1 cellular context compared by ENCODE assay signal in the genomic region with DNA sequence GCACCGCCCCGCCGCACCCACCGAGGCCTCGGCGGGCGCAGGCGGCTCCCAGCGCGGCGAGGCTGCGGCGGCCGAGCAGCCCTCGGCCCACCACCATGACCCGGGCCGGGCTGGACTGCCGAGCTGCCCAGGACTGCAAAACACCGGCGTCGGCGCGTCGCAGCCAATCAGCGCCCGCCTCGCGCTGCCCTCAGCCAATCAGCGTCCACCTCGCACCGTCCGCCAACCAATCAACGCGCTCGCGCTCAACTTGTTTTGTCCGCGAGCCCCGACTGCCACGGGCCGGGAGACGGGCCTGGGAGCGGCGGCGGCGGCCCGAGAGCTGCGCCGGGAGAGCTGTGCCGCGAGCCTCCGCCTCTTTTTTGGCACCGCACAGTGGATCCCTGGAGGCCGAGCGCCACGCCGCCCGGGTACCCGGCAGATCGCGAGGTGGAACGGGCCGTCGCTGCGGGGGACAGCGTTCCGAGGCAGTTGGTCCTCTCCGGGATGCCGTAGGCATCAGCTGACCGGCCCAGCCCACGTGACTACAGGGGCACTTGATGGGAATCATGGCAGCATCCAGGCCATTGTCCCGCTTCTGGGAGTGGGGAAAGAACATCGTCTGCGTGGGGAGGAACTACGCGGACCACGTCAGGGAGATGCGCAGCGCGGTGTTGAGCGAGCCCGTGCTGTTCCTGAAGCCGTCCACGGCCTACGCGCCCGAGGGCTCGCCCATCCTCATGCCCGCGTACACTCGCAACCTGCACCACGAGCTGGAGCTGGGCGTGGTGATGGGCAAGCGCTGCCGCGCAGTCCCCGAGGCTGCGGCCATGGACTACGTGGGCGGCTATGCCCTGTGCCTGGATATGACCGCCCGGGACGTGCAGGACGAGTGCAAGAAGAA.
TF ChIP-seq lines count a peak whose summit lies in the region.

A gene (plus strand): TSS at position 516 of the 883 bp plus-strand sequence. CDS start 33 bp downstream, at position 549.
A gene (minus strand): TSS at position 135 of the 883 bp plus-strand sequence. CDS start 38 bp downstream, at position 97.

TF ChIP-seq in K562, 482 proteins besides CTCF, POLR2A, EP300 and RAD21 (continued from another document and continues in another):
- TF ChIP-seq, protein P1, sequence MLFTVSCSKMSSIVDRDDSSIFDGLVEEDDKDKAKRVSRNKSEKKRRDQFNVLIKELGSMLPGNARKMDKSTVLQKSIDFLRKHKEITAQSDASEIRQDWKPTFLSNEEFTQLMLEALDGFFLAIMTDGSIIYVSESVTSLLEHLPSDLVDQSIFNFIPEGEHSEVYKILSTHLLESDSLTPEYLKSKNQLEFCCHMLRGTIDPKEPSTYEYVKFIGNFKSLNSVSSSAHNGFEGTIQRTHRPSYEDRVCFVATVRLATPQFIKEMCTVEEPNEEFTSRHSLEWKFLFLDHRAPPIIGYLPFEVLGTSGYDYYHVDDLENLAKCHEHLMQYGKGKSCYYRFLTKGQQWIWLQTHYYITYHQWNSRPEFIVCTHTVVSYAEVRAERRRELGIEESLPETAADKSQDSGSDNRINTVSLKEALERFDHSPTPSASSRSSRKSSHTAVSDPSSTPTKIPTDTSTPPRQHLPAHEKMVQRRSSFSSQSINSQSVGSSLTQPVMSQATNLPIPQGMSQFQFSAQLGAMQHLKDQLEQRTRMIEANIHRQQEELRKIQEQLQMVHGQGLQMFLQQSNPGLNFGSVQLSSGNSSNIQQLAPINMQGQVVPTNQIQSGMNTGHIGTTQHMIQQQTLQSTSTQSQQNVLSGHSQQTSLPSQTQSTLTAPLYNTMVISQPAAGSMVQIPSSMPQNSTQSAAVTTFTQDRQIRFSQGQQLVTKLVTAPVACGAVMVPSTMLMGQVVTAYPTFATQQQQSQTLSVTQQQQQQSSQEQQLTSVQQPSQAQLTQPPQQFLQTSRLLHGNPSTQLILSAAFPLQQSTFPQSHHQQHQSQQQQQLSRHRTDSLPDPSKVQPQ (CRISPR knock-in tag; IDR thresholded peaks at IDR 0.05; ENCODE audit: borderline replicate concordance), result no peak
- TF ChIP-seq ZFP1 (CRISPR knock-in tag; IDR thresholded peaks at IDR 0.05), result no peak
- TF ChIP-seq ZNF77 (CRISPR knock-in tag; IDR thresholded peaks at IDR 0.05), result no peak
- peak; percentile 60; the same call in 1 of the 2 replicates for TF ChIP-seq ZEB2 (IDR thresholded peaks at IDR 0.05)
- TF ChIP-seq PHB (CRISPR knock-in tag; IDR thresholded peaks at IDR 0.05), result no peak
- no peak for TF ChIP-seq PURB (CRISPR knock-in tag; IDR thresholded peaks at IDR 0.05; ENCODE audit: low read depth)
- TF ChIP-seq, protein P2, sequence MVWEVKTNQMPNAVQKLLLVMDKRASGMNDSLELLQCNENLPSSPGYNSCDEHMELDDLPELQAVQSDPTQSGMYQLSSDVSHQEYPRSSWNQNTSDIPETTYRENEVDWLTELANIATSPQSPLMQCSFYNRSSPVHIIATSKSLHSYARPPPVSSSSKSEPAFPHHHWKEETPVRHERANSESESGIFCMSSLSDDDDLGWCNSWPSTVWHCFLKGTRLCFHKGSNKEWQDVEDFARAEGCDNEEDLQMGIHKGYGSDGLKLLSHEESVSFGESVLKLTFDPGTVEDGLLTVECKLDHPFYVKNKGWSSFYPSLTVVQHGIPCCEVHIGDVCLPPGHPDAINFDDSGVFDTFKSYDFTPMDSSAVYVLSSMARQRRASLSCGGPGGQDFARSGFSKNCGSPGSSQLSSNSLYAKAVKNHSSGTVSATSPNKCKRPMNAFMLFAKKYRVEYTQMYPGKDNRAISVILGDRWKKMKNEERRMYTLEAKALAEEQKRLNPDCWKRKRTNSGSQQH (CRISPR knock-in tag; IDR thresholded peaks at IDR 0.05), result no peak
- no peak for TF ChIP-seq NFATC3 (IDR thresholded peaks at IDR 0.05)
- no peak for TF ChIP-seq ZNF76 (CRISPR knock-in tag; IDR thresholded peaks at IDR 0.05; ENCODE audit: borderline replicate concordance)
- TF ChIP-seq MAZ (CRISPR knock-in tag; conservative IDR thresholded peaks at IDR 0.05 in 1 of 2, IDR thresholded peaks at IDR 0.05 in 1 of 2), result peak; percentile 67 to 76
- no peak for TF ChIP-seq ZNF24 (IDR thresholded peaks at IDR 0.05)
- TF ChIP-seq SREBF1 (IDR thresholded peaks at IDR 0.05; ENCODE audit: borderline replicate concordance, low read depth, low read length), result 0 out of 2 replicates have a peak, but pooled peaks have one; percentile 45
- TF ChIP-seq SMAD1 (IDR thresholded peaks at IDR 0.05; ENCODE audit: low read depth, low read length, partially characterized antibody), result no peak
- peak; percentile 95 for TF ChIP-seq RBBP5 (IDR thresholded peaks at IDR 0.05; ENCODE audit: borderline replicate concordance, insufficient read depth, low read length, poor library complexity, severe bottlenecking)
- TF ChIP-seq DACH1 (IDR thresholded peaks at IDR 0.05; ENCODE audit: partially characterized antibody), result peak; percentile 93
- TF ChIP-seq SRSF7 (optimal IDR thresholded peaks at IDR 0.05; ENCODE audit: low read depth, low read length), result no peak
- no peak for TF ChIP-seq JUNB (CRISPR knock-in tag; conservative IDR thresholded peaks at IDR 0.05)
- no peak for TF ChIP-seq RBM14 (IDR thresholded peaks at IDR 0.05; ENCODE audit: borderline replicate concordance, insufficient read depth, low read depth, low read length)
- no peak for TF ChIP-seq TEAD4 (IDR thresholded peaks at IDR 0.05; ENCODE audit: low read length)
- peak; percentile 64; the same call in 1 of the 2 replicates for TF ChIP-seq TEAD4 (CRISPR knock-in tag; IDR thresholded peaks at IDR 0.05; ENCODE audit: borderline replicate concordance)
- TF ChIP-seq JUND (IDR thresholded peaks at IDR 0.05; ENCODE audit: borderline replicate concordance, low read depth, low read length), result 0 out of 2 replicates have a peak, but pooled peaks have one; percentile 3
- no peak for TF ChIP-seq JUND (tag; IDR thresholded peaks at IDR 0.05; ENCODE audit: borderline replicate concordance, low read depth, low read length)
- TF ChIP-seq MTA3 (IDR thresholded peaks at IDR 0.05; ENCODE audit: borderline replicate concordance), result peak; percentile 100
- no peak for TF ChIP-seq BACH1 (tag; IDR thresholded peaks at IDR 0.05)
- peak in 1 of 2 experiments; percentile 89; a peak in 2 of 4 replicates for TF ChIP-seq TRIM24 (IDR thresholded peaks at IDR 0.05)
- TF ChIP-seq HDAC2 (IDR thresholded peaks at IDR 0.05), result peak; percentile 96
- TF ChIP-seq, protein P3, sequence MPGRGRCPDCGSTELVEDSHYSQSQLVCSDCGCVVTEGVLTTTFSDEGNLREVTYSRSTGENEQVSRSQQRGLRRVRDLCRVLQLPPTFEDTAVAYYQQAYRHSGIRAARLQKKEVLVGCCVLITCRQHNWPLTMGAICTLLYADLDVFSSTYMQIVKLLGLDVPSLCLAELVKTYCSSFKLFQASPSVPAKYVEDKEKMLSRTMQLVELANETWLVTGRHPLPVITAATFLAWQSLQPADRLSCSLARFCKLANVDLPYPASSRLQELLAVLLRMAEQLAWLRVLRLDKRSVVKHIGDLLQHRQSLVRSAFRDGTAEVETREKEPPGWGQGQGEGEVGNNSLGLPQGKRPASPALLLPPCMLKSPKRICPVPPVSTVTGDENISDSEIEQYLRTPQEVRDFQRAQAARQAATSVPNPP (IDR thresholded peaks at IDR 0.05; ENCODE audit: borderline replicate concordance, insufficient read depth, insufficient read length), result no peak
- TF ChIP-seq GABPB2 (CRISPR knock-in tag; conservative IDR thresholded peaks at IDR 0.05), result no peak; the same call in 1 of the 2 replicates
- 0 out of 2 replicates have a peak, but pooled peaks have one; percentile 54 for TF ChIP-seq GATAD2A (IDR thresholded peaks at IDR 0.05)
- TF ChIP-seq CBX1 (IDR thresholded peaks at IDR 0.05; ENCODE audit: low read depth), result peak; percentile 51; the same call in 1 of the 2 replicates
- TF ChIP-seq, protein P4, sequence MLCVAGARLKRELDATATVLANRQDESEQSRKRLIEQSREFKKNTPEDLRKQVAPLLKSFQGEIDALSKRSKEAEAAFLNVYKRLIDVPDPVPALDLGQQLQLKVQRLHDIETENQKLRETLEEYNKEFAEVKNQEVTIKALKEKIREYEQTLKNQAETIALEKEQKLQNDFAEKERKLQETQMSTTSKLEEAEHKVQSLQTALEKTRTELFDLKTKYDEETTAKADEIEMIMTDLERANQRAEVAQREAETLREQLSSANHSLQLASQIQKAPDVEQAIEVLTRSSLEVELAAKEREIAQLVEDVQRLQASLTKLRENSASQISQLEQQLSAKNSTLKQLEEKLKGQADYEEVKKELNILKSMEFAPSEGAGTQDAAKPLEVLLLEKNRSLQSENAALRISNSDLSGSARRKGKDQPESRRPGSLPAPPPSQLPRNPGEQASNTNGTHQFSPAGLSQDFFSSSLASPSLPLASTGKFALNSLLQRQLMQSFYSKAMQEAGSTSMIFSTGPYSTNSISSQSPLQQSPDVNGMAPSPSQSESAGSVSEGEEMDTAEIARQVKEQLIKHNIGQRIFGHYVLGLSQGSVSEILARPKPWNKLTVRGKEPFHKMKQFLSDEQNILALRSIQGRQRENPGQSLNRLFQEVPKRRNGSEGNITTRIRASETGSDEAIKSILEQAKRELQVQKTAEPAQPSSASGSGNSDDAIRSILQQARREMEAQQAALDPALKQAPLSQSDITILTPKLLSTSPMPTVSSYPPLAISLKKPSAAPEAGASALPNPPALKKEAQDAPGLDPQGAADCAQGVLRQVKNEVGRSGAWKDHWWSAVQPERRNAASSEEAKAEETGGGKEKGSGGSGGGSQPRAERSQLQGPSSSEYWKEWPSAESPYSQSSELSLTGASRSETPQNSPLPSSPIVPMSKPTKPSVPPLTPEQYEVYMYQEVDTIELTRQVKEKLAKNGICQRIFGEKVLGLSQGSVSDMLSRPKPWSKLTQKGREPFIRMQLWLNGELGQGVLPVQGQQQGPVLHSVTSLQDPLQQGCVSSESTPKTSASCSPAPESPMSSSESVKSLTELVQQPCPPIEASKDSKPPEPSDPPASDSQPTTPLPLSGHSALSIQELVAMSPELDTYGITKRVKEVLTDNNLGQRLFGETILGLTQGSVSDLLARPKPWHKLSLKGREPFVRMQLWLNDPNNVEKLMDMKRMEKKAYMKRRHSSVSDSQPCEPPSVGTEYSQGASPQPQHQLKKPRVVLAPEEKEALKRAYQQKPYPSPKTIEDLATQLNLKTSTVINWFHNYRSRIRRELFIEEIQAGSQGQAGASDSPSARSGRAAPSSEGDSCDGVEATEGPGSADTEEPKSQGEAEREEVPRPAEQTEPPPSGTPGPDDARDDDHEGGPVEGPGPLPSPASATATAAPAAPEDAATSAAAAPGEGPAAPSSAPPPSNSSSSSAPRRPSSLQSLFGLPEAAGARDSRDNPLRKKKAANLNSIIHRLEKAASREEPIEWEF (CRISPR knock-in tag; IDR thresholded peaks at IDR 0.05), result no peak
- TF ChIP-seq MECOM (CRISPR knock-in tag; IDR thresholded peaks at IDR 0.05), result no peak
- TF ChIP-seq EWSR1 (IDR thresholded peaks at IDR 0.05; ENCODE audit: borderline replicate concordance, low read depth, partially characterized antibody), result no peak
- TF ChIP-seq, protein P5, sequence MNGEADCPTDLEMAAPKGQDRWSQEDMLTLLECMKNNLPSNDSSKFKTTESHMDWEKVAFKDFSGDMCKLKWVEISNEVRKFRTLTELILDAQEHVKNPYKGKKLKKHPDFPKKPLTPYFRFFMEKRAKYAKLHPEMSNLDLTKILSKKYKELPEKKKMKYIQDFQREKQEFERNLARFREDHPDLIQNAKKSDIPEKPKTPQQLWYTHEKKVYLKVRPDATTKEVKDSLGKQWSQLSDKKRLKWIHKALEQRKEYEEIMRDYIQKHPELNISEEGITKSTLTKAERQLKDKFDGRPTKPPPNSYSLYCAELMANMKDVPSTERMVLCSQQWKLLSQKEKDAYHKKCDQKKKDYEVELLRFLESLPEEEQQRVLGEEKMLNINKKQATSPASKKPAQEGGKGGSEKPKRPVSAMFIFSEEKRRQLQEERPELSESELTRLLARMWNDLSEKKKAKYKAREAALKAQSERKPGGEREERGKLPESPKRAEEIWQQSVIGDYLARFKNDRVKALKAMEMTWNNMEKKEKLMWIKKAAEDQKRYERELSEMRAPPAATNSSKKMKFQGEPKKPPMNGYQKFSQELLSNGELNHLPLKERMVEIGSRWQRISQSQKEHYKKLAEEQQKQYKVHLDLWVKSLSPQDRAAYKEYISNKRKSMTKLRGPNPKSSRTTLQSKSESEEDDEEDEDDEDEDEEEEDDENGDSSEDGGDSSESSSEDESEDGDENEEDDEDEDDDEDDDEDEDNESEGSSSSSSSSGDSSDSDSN (IDR thresholded peaks at IDR 0.05; ENCODE audit: borderline replicate concordance in 1 of 2, low read depth in 2 of 2, low read length in 2 of 2), result peak; percentile 41 to 53; a peak in 1 of 4 replicates
- TF ChIP-seq ZNF174 (CRISPR knock-in tag; IDR thresholded peaks at IDR 0.05), result no peak
- TF ChIP-seq, protein P6, sequence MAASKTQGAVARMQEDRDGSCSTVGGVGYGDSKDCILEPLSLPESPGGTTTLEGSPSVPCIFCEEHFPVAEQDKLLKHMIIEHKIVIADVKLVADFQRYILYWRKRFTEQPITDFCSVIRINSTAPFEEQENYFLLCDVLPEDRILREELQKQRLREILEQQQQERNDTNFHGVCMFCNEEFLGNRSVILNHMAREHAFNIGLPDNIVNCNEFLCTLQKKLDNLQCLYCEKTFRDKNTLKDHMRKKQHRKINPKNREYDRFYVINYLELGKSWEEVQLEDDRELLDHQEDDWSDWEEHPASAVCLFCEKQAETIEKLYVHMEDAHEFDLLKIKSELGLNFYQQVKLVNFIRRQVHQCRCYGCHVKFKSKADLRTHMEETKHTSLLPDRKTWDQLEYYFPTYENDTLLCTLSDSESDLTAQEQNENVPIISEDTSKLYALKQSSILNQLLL (CRISPR knock-in tag; IDR thresholded peaks at IDR 0.05; ENCODE audit: borderline replicate concordance), result no peak
- no peak for TF ChIP-seq ZNF717 (CRISPR knock-in tag; IDR thresholded peaks at IDR 0.05)
- 0 out of 2 replicates have a peak, but pooled peaks have one; percentile 3 for TF ChIP-seq ZNF384 (IDR thresholded peaks at IDR 0.05; ENCODE audit: low read depth, low read length)
- peak; percentile 87 for TF ChIP-seq BHLHE40 (IDR thresholded peaks at IDR 0.05; ENCODE audit: low read length)
- no peak; a peak in 2 of 4 replicates for TF ChIP-seq NONO (IDR thresholded peaks at IDR 0.05; ENCODE audit: low read depth in 2 of 2, low read length in 1 of 2)
- TF ChIP-seq, protein P7, sequence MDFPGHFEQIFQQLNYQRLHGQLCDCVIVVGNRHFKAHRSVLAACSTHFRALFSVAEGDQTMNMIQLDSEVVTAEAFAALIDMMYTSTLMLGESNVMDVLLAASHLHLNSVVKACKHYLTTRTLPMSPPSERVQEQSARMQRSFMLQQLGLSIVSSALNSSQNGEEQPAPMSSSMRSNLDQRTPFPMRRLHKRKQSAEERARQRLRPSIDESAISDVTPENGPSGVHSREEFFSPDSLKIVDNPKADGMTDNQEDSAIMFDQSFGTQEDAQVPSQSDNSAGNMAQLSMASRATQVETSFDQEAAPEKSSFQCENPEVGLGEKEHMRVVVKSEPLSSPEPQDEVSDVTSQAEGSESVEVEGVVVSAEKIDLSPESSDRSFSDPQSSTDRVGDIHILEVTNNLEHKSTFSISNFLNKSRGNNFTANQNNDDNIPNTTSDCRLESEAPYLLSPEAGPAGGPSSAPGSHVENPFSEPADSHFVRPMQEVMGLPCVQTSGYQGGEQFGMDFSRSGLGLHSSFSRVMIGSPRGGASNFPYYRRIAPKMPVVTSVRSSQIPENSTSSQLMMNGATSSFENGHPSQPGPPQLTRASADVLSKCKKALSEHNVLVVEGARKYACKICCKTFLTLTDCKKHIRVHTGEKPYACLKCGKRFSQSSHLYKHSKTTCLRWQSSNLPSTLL (IDR thresholded peaks at IDR 0.05), result 0 out of 2 replicates have a peak, but pooled peaks have one; percentile 37
- no peak for TF ChIP-seq CREBBP (IDR thresholded peaks at IDR 0.05; ENCODE audit: low read depth, low read length)
- no peak for TF ChIP-seq U2AF2 (optimal IDR thresholded peaks at IDR 0.05; ENCODE audit: low read depth, low read length)
